Comparison of ENCODE assay signal across 8 cellular contexts in the genomic region with DNA sequence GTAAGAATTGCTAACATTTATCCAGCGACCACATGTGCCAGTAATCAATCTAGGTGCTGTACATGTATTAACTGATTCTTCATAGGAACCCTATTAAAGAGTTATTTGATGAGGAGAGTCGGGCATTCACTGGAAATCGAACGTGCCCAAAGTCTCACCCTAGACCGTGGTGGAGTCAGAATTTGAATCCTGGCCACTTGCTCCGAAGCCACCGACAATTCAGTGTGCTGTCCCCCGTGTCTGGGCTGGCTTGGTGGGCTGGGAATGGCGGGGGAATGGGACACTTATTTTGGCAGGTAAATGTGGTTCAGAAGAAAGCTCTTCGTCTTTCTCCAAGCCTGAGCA. TPM values are rescaled to one million over a fixed set of nuclear protein-coding genes. Genes with fewer than 3 reads are reported as not detected.
DNase-seq lines count a peak whose midpoint lies in the region; ATAC-seq, FAIRE-seq and TF ChIP-seq lines count a peak whose summit lies in the region.

No MANE protein-coding gene starts in this region.

- H3K27me3 ChIP-seq in K562 (ENCODE audit: control insufficient read depth in 2 of 2, insufficient read depth in 2 of 2, low read length in 2 of 2) (no peaks in the 10 kb centered on the region), mesendoderm (ENCODE audit: insufficient read depth, low read length, poor library complexity) (no peaks in the 10 kb centered on the region), upper lobe of left lung (no peaks in the 10 kb centered on the region)

- TF ChIP-seq POLR2A in K562 (conservative IDR thresholded peaks at IDR 0.05) = no peak
- no peak for TF ChIP-seq POLR2A in upper lobe of left lung (IDR thresholded peaks at IDR 0.05)

- H2BK5ac ChIP-seq in mesendoderm (ENCODE audit: low read length) = no peak overlapping the region

- H2BK15ac ChIP-seq in mesendoderm (replicated peaks; ENCODE audit: low read depth) = no peak overlapping the region

- CTCF ChIA-PET in activated naive CD4-positive, alpha-beta T cell treated with anti-CD3 and anti-CD28 coated beads, Interleukin-2, amount 10 ng/mL, durations not matched to agents 7 days and 5 days (lab: Charles Lee) = interaction anchor here (0.7 to 2.3 kb wide), 16 partner anchors 11 to 219 kb away, joined by 3 to 23 read pairs (median 5); no protein-coding TSS in a partner anchor
- CTCF ChIA-PET in K562 (lab: Yijun Ruan, JAX; ENCODE audit: low intra/inter-chr PET ratio) = interaction anchor here (0.8 to 1.1 kb wide), 2 partner anchors 75 to 147 kb away, joined by 3 read pairs; no protein-coding TSS in a partner anchor

- no peak overlapping the region for H2AK5ac ChIP-seq in mesendoderm (ENCODE audit: low read length)

- ATAC-seq in K562 (no peak), upper lobe of left lung (ENCODE audit: low FRiP score in 2 of 2) (no peak), HG02938 (IDR thresholded peaks at IDR 0.05; ENCODE audit: unreplicated experiment) (no peak)

- peak overlapping the region; percentile 77 for H3K56ac ChIP-seq in mesendoderm (ENCODE audit: low read length)

- TF ChIP-seq RAD21 in K562 (CRISPR knock-in tag; conservative IDR thresholded peaks at IDR 0.05 in 1 of 2, IDR thresholded peaks at IDR 0.05 in 1 of 2) = no peak

- no peak overlapping the region for H4K5ac ChIP-seq in mesendoderm (ENCODE audit: low read length)

- no peak overlapping the region for H3K23ac ChIP-seq in mesendoderm (ENCODE audit: low read length)

- no peak overlapping the region for H4K8ac ChIP-seq in mesendoderm (ENCODE audit: low read depth, low read length)

- POLR2A ChIA-PET in K562 (lab: Yijun Ruan, JAX) = interaction anchor here (0.6 to 2.1 kb wide), 9 partner anchors 8 to 122 kb away, joined by 3 to 19 read pairs (median 3); no protein-coding TSS in a partner anchor

- peak overlapping the region; percentile 86 for H3K4me2 ChIP-seq in K562 (ENCODE audit: insufficient read depth, low read length)
- peak overlapping the region; percentile 6 for H3K4me2 ChIP-seq in mesendoderm (ENCODE audit: low read length)

- intact Hi-C loops in K562 (cut with micrococcal nuclease) = loop anchor here (5.0 to 10.0 kb wide), 3 partner anchors 88 to 211 kb away; no protein-coding TSS in a partner anchor

- H3K27ac ChIP-seq in K562 (ENCODE audit: extremely low read depth, low read depth, low read length) (peak overlapping the region; percentile 58; the same call in 2 of the 3 replicates), mesendoderm (ENCODE audit: low read depth, low read length) (no peak overlapping the region), upper lobe of left lung (peak overlapping the region; percentile 81 to 93 (median 86))

- 40% methylated on average over 10 of the region's 10 CpGs for WGBS in K562 (ENCODE audit: insufficient coverage, low coverage, missing lambda C conversion rate)
- WGBS in mesendoderm (ENCODE audit: extremely low coverage, insufficient coverage, low lambda C conversion rate) = no CpG with 5 or more reads among the region's 10 CpGs
- 21 to 30% methylated on average over 10 of the region's 10 CpGs for WGBS in upper lobe of left lung, 2 donors

- H3K18ac ChIP-seq in mesendoderm (ENCODE audit: low read length) = no peak overlapping the region

- no peaks in the 10 kb centered on the region; the same call in 1 of the 2 replicates for H4K20me1 ChIP-seq in K562 (replicated peaks; ENCODE audit: control insufficient read depth, insufficient read depth, low read length)

- peak overlapping the region; percentile 92 for H2AFZ ChIP-seq in K562 (ENCODE audit: low read depth, low read length)

- no TSS peak for BruUV-seq in K562 (replicated peaks; lab: Mats Ljungman, UMichigan)

- H3K36me3 ChIP-seq in K562 (ENCODE audit: control insufficient read depth, insufficient read depth, low read length) (peaks cover 11% of the 10 kb centered on the region; the same call in 1 of the 3 replicates), mesendoderm (ENCODE audit: control insufficient read depth, insufficient read depth, low read length) (no peaks in the 10 kb centered on the region), upper lobe of left lung (no peaks in the 10 kb centered on the region)

- peaks cover 36% of the 10 kb centered on the region for H3K27me3 Mint-ChIP-seq in activated naive CD4-positive, alpha-beta T cell treated with anti-CD3 and anti-CD28 coated beads, Interleukin-2, amount 10 ng/mL, durations not matched to agents 7 days and 5 days

- H3K79me2 ChIP-seq in K562 (ENCODE audit: control insufficient read depth, insufficient read depth, low read length) (peaks cover 40% of the 10 kb centered on the region), mesendoderm (ENCODE audit: control insufficient read depth, insufficient read depth, low read length) (peaks cover 31% of the 10 kb centered on the region)

- H3K36me3 Mint-ChIP-seq in activated naive CD4-positive, alpha-beta T cell treated with anti-CD3 and anti-CD28 coated beads, Interleukin-2, amount 10 ng/mL, durations not matched to agents 7 days and 5 days = peaks cover 7% of the 10 kb centered on the region

- peaks cover 45% of the 10 kb centered on the region for H3K4me1 Mint-ChIP-seq in activated naive CD4-positive, alpha-beta T cell treated with anti-CD3 and anti-CD28 coated beads, Interleukin-2, amount 10 ng/mL, durations not matched to agents 7 days and 5 days

- H3K4ac ChIP-seq in mesendoderm (ENCODE audit: low read depth, low read length) = no peak overlapping the region

- peak overlapping the region; percentile 67 for H3K27ac Mint-ChIP-seq in activated naive CD4-positive, alpha-beta T cell treated with anti-CD3 and anti-CD28 coated beads, Interleukin-2, amount 10 ng/mL, durations not matched to agents 7 days and 5 days

- peaks cover 33 to 35% of the 10 kb centered on the region in 2 experiments; a peak in 4 of 5 replicates for H3K4me1 ChIP-seq in K562 (replicated peaks in 1 of 2; ENCODE audit: control insufficient read depth in 2 of 2, insufficient read depth in 2 of 2, low read length in 2 of 2)
- H3K4me1 ChIP-seq in mesendoderm (ENCODE audit: control insufficient read depth, low read depth, low read length) = peaks cover 14% of the 10 kb centered on the region
- peaks cover 17 to 34% (median 21%) of the 10 kb centered on the region in 4 donors for H3K4me1 ChIP-seq in upper lobe of left lung

- H3K4me3 ChIP-seq in K562 (peak overlapping the region; percentile 88), mesendoderm (ENCODE audit: low read length) (no peak overlapping the region), upper lobe of left lung (peak overlapping the region in 3 of 4 donors; percentile 77 to 92 (median 87))

- no peaks in the 10 kb centered on the region for H3K9me3 ChIP-seq in K562 (replicated peaks; ENCODE audit: control insufficient read depth, insufficient read depth, low read depth, low read length)
- H3K9me3 ChIP-seq in upper lobe of left lung = no peaks in the 10 kb centered on the region

- H3K9ac ChIP-seq in K562 (ENCODE audit: insufficient read depth in 1 of 2, low read depth in 2 of 2, low read length in 2 of 2) (peak overlapping the region; percentile 71 to 95), mesendoderm (ENCODE audit: low read length) (peak overlapping the region; percentile 31)

- no peaks in the 10 kb centered on the region for H3K9me1 ChIP-seq in K562 (ENCODE audit: control insufficient read depth, insufficient read depth, low read length)

- no peak overlapping the region for H2BK120ac ChIP-seq in mesendoderm (ENCODE audit: low read depth, low read length)

- H3K79me1 ChIP-seq in mesendoderm (ENCODE audit: low read length) = peaks cover 11% of the 10 kb centered on the region

- TF ChIP-seq CTCF in K562 (IDR thresholded peaks at IDR 0.05 in 2 of 3, conservative IDR thresholded peaks at IDR 0.05 in 1 of 3; ENCODE audit: insufficient read depth in 2 of 3, low read depth in 1 of 3, low read length in 3 of 3) (no peak), upper lobe of left lung (IDR thresholded peaks at IDR 0.05) (no peak)

- no peak for DNase-seq in activated naive CD4-positive, alpha-beta T cell treated with anti-CD3 and anti-CD28 coated beads, Interleukin-2, amount 10 ng/mL, durations not matched to agents 7 days and 5 days
- DNase-seq in activated naive CD4-positive, alpha-beta T cell (lab: John Stamatoyannopoulos, UW) = no peak
- DNase-seq in K562 (ENCODE audit: extremely low read depth in 1 of 4, low spot score in 3 of 4) (no peak), mesendoderm (no peak), upper lobe of left lung (no peak), iPS-NIHi7 (ENCODE audit: extremely low spot score) (no peak)
- DNase-seq in stimulated activated naive CD4-positive, alpha-beta T cell treated with Interleukin-2 at 50 U/mL for 16 hours (lab: John Stamatoyannopoulos, UW) = no peak

- no peak for FAIRE-seq in K562 (lab: Jason Lieb, UNC)

- in situ Hi-C loops in K562 (cut with MboI) = no loop called here

- no peak for TF ChIP-seq EP300 in K562 (IDR thresholded peaks at IDR 0.05; ENCODE audit: low read length)
- TF ChIP-seq EP300 in upper lobe of left lung (IDR thresholded peaks at IDR 0.05) = no peak

- H3K4me3 Mint-ChIP-seq in activated naive CD4-positive, alpha-beta T cell treated with anti-CD3 and anti-CD28 coated beads, Interleukin-2, amount 10 ng/mL, durations not matched to agents 7 days and 5 days = peak overlapping the region; percentile 68

- H3K9me3 Mint-ChIP-seq in activated naive CD4-positive, alpha-beta T cell treated with anti-CD3 and anti-CD28 coated beads, Interleukin-2, amount 10 ng/mL, durations not matched to agents 7 days and 5 days = no peaks in the 10 kb centered on the region

TF ChIP-seq in K562, 482 proteins besides CTCF, POLR2A, EP300 and RAD21 (continues in another document):
- TF ChIP-seq MECOM (CRISPR knock-in tag; IDR thresholded peaks at IDR 0.05) = no peak

RNA-seq across cellular contexts. Expression of a gene that starts 0.7 kb away (rescaled TPM):
- total RNA-seq in K562 (2011; cell fraction: chromatin; rRNA removed; ENCODE audit: low replicate concordance) = 221 and 371 TPM in 2 replicates
- total RNA-seq in K562 (2011; cell fraction: nucleolus; rRNA removed) = 168 and 203 TPM in 2 replicates
- 226 and 236 TPM in 2 replicates for total RNA-seq in K562 (2011; cell fraction: nucleoplasm; rRNA removed)
- total RNA-seq in K562 (2014; rRNA removed) (17.8 and 18.2 TPM in 2 replicates), K562 (2014; rRNA removed; fragmentation: Illumina TruSeq; extraction: Trizol) (14.7 and 18.4 TPM in 2 replicates), K562 (2015; rRNA removed; fragmentation: Illumina TruSeq; extraction: Trizol) (9.6 and 10.9 TPM in 2 replicates), K562 (2021) (48.0 and 51.7 TPM in 2 replicates), upper lobe of left lung (10 to 100 TPM; 23.0 to 94.3 (median 60.9) TPM)
- polyA plus RNA-seq in K562 (2011; rRNA removed) (16.4 and 20.2 TPM in 2 replicates), K562 (2014; fragmentation: Illumina TruSeq; extraction: Trizol) (36.9 and 38.0 TPM in 2 replicates), K562 (2014; fragmentation: Nextera tagmentation; extraction: Ambion mirVana) (1 to 10 TPM; 1.4 TPM), K562 (2014; rRNA removed) (29.4 and 33.6 TPM in 2 replicates)
- polyA plus RNA-seq in K562 (2011; cell fraction: cytosol; rRNA removed) = 9.1 and 16.1 TPM in 2 replicates
- polyA plus RNA-seq in K562 (2011; cell fraction: nucleus; rRNA removed) = 52.3 and 120 TPM in 2 replicates
- 27.7 and 56.2 TPM in 2 replicates for polyA plus RNA-seq in K562 (2012)
- polyA minus RNA-seq in K562 (2011; rRNA and poly(A)+ RNA removed) = 19.1 and 30.3 TPM in 2 replicates
- polyA minus RNA-seq in K562 (2011; cell fraction: cytosol; rRNA and poly(A)+ RNA removed) = 12.2 and 19.3 TPM in 2 replicates
- polyA minus RNA-seq in K562 (2011; cell fraction: nucleus; rRNA and poly(A)+ RNA removed) = 31.8 and 39.9 TPM in 2 replicates
- 36.6 TPM for polyA plus RNA-seq in mesendoderm (2013, experiment 1 of 2)
- polyA plus RNA-seq in mesendoderm (2013, experiment 2 of 2) = 34.5 TPM
